In the genomic region with DNA sequence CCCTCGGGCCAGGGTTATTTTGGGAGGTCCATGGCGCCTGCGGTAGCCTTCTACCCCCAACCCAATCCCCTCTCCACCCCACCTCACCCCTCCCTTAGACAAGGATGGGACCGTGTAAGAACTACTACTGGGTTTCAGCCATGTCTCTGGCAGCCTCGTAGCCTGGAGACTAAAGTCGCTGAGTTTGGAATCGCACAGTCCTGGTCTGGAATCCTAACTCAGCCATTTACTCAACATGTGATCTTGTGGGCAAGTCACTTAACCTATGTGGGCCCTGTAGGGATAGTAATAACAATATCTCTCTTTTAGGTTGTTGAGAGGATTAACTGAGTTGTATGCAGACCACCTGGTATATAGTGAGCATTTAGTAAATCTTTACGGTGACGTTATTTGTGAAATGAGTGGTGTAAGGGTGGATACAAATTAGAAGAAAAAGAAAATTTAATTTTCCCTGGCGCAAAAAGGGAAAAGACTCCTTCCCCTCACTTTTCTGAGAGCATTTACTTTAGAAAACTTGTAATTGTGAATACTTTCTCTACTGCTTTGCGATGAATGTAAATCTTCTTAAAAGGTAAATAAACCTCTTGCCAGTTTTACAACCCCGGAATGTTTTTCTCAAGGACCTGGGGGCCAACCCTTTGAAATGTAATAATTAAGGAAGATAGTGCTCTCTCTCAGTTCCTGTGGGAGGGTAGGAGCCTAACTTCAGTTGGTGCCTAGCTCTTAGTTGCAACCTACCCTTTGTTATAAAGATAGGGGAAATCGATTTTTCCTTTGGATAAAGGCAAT, we compare ENCODE assay signal across 1 cellular context.
TF ChIP-seq lines count a peak whose summit lies in the region.

No MANE protein-coding gene starts in this region.

TF ChIP-seq in endothelial cell of umbilical vein, 7 proteins besides CTCF, POLR2A, EP300 and RAD21:
- TF ChIP-seq JUN (IDR thresholded peaks at IDR 0.05; ENCODE audit: borderline replicate concordance, insufficient read depth, insufficient read length, low read depth) (no peak), GATA2 (IDR thresholded peaks at IDR 0.05; ENCODE audit: insufficient read depth, insufficient read length, low read depth, low read length) (no peak), POLR2AphosphoS5 (IDR thresholded peaks at IDR 0.05; ENCODE audit: insufficient read depth, low read depth, low read length) (no peak), EZH2 (IDR thresholded peaks at IDR 0.05; ENCODE audit: borderline replicate concordance, low read depth, low read length, severe bottlenecking) (no peak), FOS (IDR thresholded peaks at IDR 0.05; ENCODE audit: borderline replicate concordance, insufficient read depth, low read length) (no peak), MYC (IDR thresholded peaks at IDR 0.05; ENCODE audit: low read depth, low read length) (no peak)
- TF ChIP-seq, protein P1, sequence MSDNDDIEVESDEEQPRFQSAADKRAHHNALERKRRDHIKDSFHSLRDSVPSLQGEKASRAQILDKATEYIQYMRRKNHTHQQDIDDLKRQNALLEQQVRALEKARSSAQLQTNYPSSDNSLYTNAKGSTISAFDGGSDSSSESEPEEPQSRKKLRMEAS (IDR thresholded peaks at IDR 0.05; ENCODE audit: insufficient read depth, insufficient read length), result no peak
